8 cellular contexts compared by ENCODE assay signal in the genomic region with DNA sequence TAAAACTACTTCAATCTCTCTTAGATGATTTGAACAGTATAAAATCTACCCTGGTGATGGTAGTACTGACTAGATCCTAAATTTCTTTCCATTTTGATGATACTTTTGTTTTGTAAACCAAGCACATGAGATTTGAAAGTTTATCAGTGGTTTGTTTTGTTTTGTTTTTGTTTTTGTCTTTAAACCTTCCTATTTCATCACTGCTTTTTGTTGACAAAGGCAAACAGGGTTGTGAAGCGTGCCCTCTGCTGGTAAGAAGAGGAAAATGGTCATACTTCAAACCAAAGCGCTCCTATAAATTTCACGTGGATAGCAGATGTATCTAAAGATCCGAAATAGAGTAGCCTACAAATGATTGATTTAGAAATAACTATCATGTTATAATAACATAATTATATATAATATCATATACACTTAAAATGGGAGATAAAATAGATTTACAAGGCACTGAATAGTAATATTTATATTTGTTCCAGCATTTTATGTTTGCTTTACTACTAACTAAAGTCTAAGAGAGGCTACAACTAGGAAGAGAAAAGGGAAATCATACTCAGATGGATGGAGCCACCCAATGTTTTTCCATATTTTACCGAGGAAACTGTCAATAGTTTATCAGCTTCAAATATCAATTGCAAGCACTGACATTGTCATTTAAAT.
DNase-seq lines count a peak whose midpoint lies in the region; ATAC-seq and TF ChIP-seq lines count a peak whose summit lies in the region.

No MANE protein-coding gene starts in this region.

- H3K27me3 ChIP-seq in BJ (ENCODE audit: control insufficient read depth, insufficient read depth, low read length) (no peaks in the 10 kb centered on the region), OCI-LY3 (ENCODE audit: low read depth, low read length) (no peaks in the 10 kb centered on the region), neural cell (ENCODE audit: insufficient read depth, low read depth, low read length) (no peaks in the 10 kb centered on the region)

- no peaks in the 10 kb centered on the region for H4K20me1 ChIP-seq in OCI-LY3 (ENCODE audit: insufficient read depth, low read length)
- H4K20me1 ChIP-seq in neural cell (ENCODE audit: insufficient read depth): no peaks in the 10 kb centered on the region

- H3K36me3 ChIP-seq in BJ (ENCODE audit: control insufficient read depth, insufficient read depth, low read length) (no peaks in the 10 kb centered on the region), OCI-LY3 (replicated peaks; ENCODE audit: low read depth, low read length) (no peaks in the 10 kb centered on the region), neural cell (ENCODE audit: insufficient read depth, low read length) (no peaks in the 10 kb centered on the region)

- H3K79me2 ChIP-seq in OCI-LY3 (ENCODE audit: low read length) (no peaks in the 10 kb centered on the region), neural cell (replicated peaks; ENCODE audit: insufficient read depth, low read length) (no peaks in the 10 kb centered on the region)

- H3K9me3 ChIP-seq in OCI-LY3 (ENCODE audit: insufficient read depth, low read length) (no peaks in the 10 kb centered on the region), neural cell (ENCODE audit: low read length) (no peaks in the 10 kb centered on the region)

- peak; percentile 75 for TF ChIP-seq CTCF in BJ (IDR thresholded peaks at IDR 0.05; ENCODE audit: insufficient read depth, low read depth, low read length)
- TF ChIP-seq CTCF in GM12873 (IDR thresholded peaks at IDR 0.05; ENCODE audit: insufficient read depth, low read depth, low read length, missing control alignments): peak; percentile 73
- TF ChIP-seq CTCF in OCI-LY3 (IDR thresholded peaks at IDR 0.05; ENCODE audit: low read depth, low read length): peak; percentile 84
- peak; percentile 66 for TF ChIP-seq CTCF in neural cell (IDR thresholded peaks at IDR 0.05; ENCODE audit: poor library complexity, severe bottlenecking)

- peak; percentile 79 for ATAC-seq in HG02970 (IDR thresholded peaks at IDR 0.05; ENCODE audit: low FRiP score, unreplicated experiment)
- ATAC-seq in HG03108 (IDR thresholded peaks at IDR 0.05; ENCODE audit: unreplicated experiment): no peak

- H3K4me1 ChIP-seq in OCI-LY3 (ENCODE audit: low read length): peaks cover 19% of the 10 kb centered on the region

- H3K4me3 ChIP-seq in BJ (ENCODE audit: low read depth, low read length): no peak overlapping the region
- H3K4me3 ChIP-seq in OCI-LY3 (ENCODE audit: low read length): no peak overlapping the region
- no peak overlapping the region for H3K4me3 ChIP-seq in neural cell (ENCODE audit: low read length)

- POLR2A ChIA-PET in BJ (lab: Charles Lee): no interaction called here

- TF ChIP-seq RAD21 in neural cell (conservative IDR thresholded peaks at IDR 0.05): peak; percentile 71

- no peak overlapping the region for H3K9ac ChIP-seq in OCI-LY3 (ENCODE audit: low read length)
- no peak overlapping the region for H3K9ac ChIP-seq in neural cell (ENCODE audit: low read length)

- CTCF ChIA-PET in BJ (lab: Yijun Ruan, JAX): interaction anchor here (0.7 to 1.3 kb wide), 3 partner anchors 13 to 1825 kb away, joined by 3 to 5 read pairs (median 4); no protein-coding TSS in a partner anchor

- DNase-seq in BJ (ENCODE audit: low read depth) (no peak), GM19238 (ENCODE audit: insufficient read length, low spot score) (no peak)
- DNase-seq in effector CD4-positive, alpha-beta T cell: peak; percentile 6

- no peak overlapping the region for H3K27ac ChIP-seq in OCI-LY3 (ENCODE audit: low read length)
- H3K27ac ChIP-seq in neural cell (ENCODE audit: low read length): no peak overlapping the region

- H3K4me2 ChIP-seq in OCI-LY3 (ENCODE audit: low read length) (no peak overlapping the region), neural cell (ENCODE audit: low read length) (no peak overlapping the region)

- H2AFZ ChIP-seq in OCI-LY3 (ENCODE audit: low read depth, low read length) (no peak overlapping the region), neural cell (ENCODE audit: low read depth, low read length) (no peak overlapping the region)

- H3K9me2 ChIP-seq in neural cell (ENCODE audit: insufficient read depth, low read length): no peaks in the 10 kb centered on the region

- H3F3A ChIP-seq in neural cell (ENCODE audit: insufficient read depth, low read length, poor library complexity, severe bottlenecking): no peaks in the 10 kb centered on the region

- TF ChIP-seq EP300 in neural cell (conservative IDR thresholded peaks at IDR 0.05; ENCODE audit: poor library complexity, severe bottlenecking): no peak

TF ChIP-seq in neural cell, 6 proteins besides CTCF, POLR2A, EP300 and RAD21:
- no peak for TF ChIP-seq TAF1 (IDR thresholded peaks at IDR 0.05; ENCODE audit: low read depth)
- no peak for TF ChIP-seq POLR2AphosphoS5 (IDR thresholded peaks at IDR 0.05)
- no peak for TF ChIP-seq EZH2 (IDR thresholded peaks at IDR 0.05; ENCODE audit: borderline replicate concordance, insufficient read depth, low read length, poor library complexity, severe bottlenecking)
- peak; percentile 73 for TF ChIP-seq SMC3 (conservative IDR thresholded peaks at IDR 0.05; ENCODE audit: poor library complexity)
- no peak for TF ChIP-seq MXI1 (conservative IDR thresholded peaks at IDR 0.05; ENCODE audit: poor library complexity, severe bottlenecking)
- TF ChIP-seq, protein P1, sequence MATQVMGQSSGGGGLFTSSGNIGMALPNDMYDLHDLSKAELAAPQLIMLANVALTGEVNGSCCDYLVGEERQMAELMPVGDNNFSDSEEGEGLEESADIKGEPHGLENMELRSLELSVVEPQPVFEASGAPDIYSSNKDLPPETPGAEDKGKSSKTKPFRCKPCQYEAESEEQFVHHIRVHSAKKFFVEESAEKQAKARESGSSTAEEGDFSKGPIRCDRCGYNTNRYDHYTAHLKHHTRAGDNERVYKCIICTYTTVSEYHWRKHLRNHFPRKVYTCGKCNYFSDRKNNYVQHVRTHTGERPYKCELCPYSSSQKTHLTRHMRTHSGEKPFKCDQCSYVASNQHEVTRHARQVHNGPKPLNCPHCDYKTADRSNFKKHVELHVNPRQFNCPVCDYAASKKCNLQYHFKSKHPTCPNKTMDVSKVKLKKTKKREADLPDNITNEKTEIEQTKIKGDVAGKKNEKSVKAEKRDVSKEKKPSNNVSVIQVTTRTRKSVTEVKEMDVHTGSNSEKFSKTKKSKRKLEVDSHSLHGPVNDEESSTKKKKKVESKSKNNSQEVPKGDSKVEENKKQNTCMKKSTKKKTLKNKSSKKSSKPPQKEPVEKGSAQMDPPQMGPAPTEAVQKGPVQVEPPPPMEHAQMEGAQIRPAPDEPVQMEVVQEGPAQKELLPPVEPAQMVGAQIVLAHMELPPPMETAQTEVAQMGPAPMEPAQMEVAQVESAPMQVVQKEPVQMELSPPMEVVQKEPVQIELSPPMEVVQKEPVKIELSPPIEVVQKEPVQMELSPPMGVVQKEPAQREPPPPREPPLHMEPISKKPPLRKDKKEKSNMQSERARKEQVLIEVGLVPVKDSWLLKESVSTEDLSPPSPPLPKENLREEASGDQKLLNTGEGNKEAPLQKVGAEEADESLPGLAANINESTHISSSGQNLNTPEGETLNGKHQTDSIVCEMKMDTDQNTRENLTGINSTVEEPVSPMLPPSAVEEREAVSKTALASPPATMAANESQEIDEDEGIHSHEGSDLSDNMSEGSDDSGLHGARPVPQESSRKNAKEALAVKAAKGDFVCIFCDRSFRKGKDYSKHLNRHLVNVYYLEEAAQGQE (IDR thresholded peaks at IDR 0.05; ENCODE audit: borderline replicate concordance): no peak
